ENCODE assay signal across 8 cellular contexts in genomic region chr1:2003564-2004131, GRCh38. TPM values are rescaled to one million over a fixed set of nuclear protein-coding genes. Genes with fewer than 3 reads are reported as not detected.
DNase-seq lines count a peak whose midpoint lies in the region; ATAC-seq lines count a peak whose summit lies in the region.
"Had no signal": no experiment of that assay in that cellular context is flagged by ENCODE, and none has a peak within 500 bp of the region (broad histone marks: within the 10 kb centered on the region; RNA-seq: fewer than 3 reads in every experiment).

TSS of gene CFAP74 (minus strand) at chr1:2003786. CDS start at chr1:1990956, 12,830 bp downstream.

- H3K4me1 ChIP-seq in CD4-positive, alpha-beta memory T cell (ENCODE audit: insufficient read depth, low read length), result no peaks in the 10 kb centered on the region

- no peaks in the 10 kb centered on the region for H3K9me3 ChIP-seq in CD4-positive, alpha-beta memory T cell (ENCODE audit: control insufficient read depth in 1 of 2, low read length in 2 of 2)

- H3K27me3 ChIP-seq in CD4-positive, alpha-beta memory T cell (ENCODE audit: insufficient read depth, low read length), result peaks cover 4% of the 10 kb centered on the region

- peak; percentile 72 for DNase-seq in G401 (ENCODE audit: low spot score)
- DNase-seq in NCI-H2196 treated with DMSO at 0.1 percent for 48 hours (lab: John Stamatoyannopoulos, UW; ENCODE audit: unreplicated experiment), result peak; percentile 42
- DNase-seq in fibroblast of peridontal ligament (ENCODE audit: extremely low read depth), result peak; percentile 4
- peak in 33 of 56 donors; percentile 11 to 84 (median 39) for DNase-seq in nucleus accumbens (lab: John Stamatoyannopoulos, UW)
- no peak for DNase-seq in CD4-positive, alpha-beta memory T cell

- H3K36me3 ChIP-seq in CD4-positive, alpha-beta memory T cell (ENCODE audit: insufficient read depth, low read length), result no peaks in the 10 kb centered on the region

- H3K4me3 ChIP-seq in CD4-positive, alpha-beta memory T cell (ENCODE audit: low read length in 2 of 2), result no peak within 1 kb of the TSS

- in situ Hi-C loops in G401 (cut with HindIII; ENCODE audit: low sequenced_read_pairs), result no loop called here

- H3K9me3 Mint-ChIP-seq in CD4-positive, alpha-beta memory T cell, result peaks cover 0 to 2% (median 0%) of the 10 kb centered on the region in 8 donors

- no peak within 1 kb of the TSS for H3K27ac ChIP-seq in CD4-positive, alpha-beta memory T cell (ENCODE audit: low read depth, low read length)

- CTCF ChIA-PET in CD4-positive, alpha-beta memory T cell (lab: Charles Lee; ENCODE audit: partially characterized antibody), result no interaction called here

- no peaks in the 10 kb centered on the region for H3K36me3 Mint-ChIP-seq in CD4-positive, alpha-beta memory T cell

- H3K4me3 Mint-ChIP-seq in CD4-positive, alpha-beta memory T cell, result peak within 1 kb of the TSS in 1 of 8 donors; percentile 31

- H3K27ac Mint-ChIP-seq in CD4-positive, alpha-beta memory T cell, result no peak within 1 kb of the TSS

- ATAC-seq in HG03571 (IDR thresholded peaks at IDR 0.05; ENCODE audit: unreplicated experiment), result no peak
- no peak for ATAC-seq in GM18868 (IDR thresholded peaks at IDR 0.05; ENCODE audit: unreplicated experiment)

- POLR2A ChIA-PET in CD4-positive, alpha-beta memory T cell (lab: Charles Lee; ENCODE audit: partially characterized antibody), result no interaction called here

- intact Hi-C loops in CD4-positive, alpha-beta memory T cell (cut with micrococcal nuclease), result no loop called here

- H3K4me1 Mint-ChIP-seq in CD4-positive, alpha-beta memory T cell, result no peaks in the 10 kb centered on the region

- peaks cover 31 to 40% of the 10 kb centered on the region in 2 donors for H3K27me3 Mint-ChIP-seq in CD4-positive, alpha-beta memory T cell

RNA-seq across cellular contexts. Expression of gene CFAP74, which starts in this region (rescaled TPM):
- not detected in 2 replicates for total RNA-seq in G401 (2014; rRNA removed; shearing (Covaris generic))
- total RNA-seq in CD4-positive, alpha-beta memory T cell, result not detected
- polyA plus RNA-seq in CD4-positive, alpha-beta memory T cell, result not detected
- total RNA-seq: dermis microvascular lymphatic vessel endothelial cell had no signal

Comparison
In these comparisons a context has a peak if more than half of its experiments do, and no peak if none do; other contexts are left out.
1. Peak in DNase-seq in G401; RNA of the gene not detected or under 1 TPM.
2. DNase-seq: peak in NCI-H2196 treated with DMSO at 0.1 percent for 48 hours (single experiment), fibroblast of peridontal ligament (single experiment) and nucleus accumbens (33 of 56); none in CD4-positive, alpha-beta memory T cell (0 of 5).